In the genomic region with DNA sequence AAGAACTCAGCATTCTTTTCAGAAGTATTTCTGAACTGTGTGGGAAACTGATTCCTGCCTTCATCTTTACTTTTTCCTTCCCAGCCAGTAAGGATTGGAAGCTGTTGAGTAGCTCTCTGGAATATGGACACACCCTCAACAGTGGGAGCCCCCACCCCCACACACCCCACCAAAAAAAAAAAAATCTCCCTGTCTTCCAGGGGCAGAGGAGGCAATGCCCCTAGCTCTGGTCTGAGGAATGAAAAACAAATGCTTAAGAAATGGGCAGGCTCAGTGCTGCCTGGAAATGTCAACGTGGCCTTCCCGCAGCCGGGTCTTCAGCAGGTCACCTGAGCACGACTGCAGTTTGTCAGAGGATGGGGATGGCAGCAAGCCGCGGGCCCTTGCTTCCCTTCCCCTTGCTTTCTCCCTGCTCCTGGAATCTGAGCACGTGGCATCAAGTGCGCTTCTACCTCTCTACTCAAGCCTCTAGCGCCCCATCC, we compare ENCODE assay signal across 8 cellular contexts.
A peak's percentile ranks its signal among the peaks of the same experiment; 100 is the strongest.
DNase-seq lines count a peak whose midpoint lies in the region; ATAC-seq and TF ChIP-seq lines count a peak whose summit lies in the region.

No MANE protein-coding gene starts in this region.

- peaks cover 4% of the 10 kb centered on the region for H3K36me3 ChIP-seq in iPS DF 6.9 (ENCODE audit: control insufficient read depth, insufficient read depth, low read length)
- H3K36me3 ChIP-seq in stomach smooth muscle (ENCODE audit: control insufficient read depth in 2 of 2, insufficient read depth in 2 of 2, low read length in 2 of 2), result peaks cover 0 to 2% of the 10 kb centered on the region in 2 donors

- ATAC-seq in GM21723 (IDR thresholded peaks at IDR 0.05; ENCODE audit: unreplicated experiment) (peak; percentile 17), HG03521 (IDR thresholded peaks at IDR 0.05; ENCODE audit: unreplicated experiment) (no peak)

- H3K27ac ChIP-seq in iPS DF 6.9 (ENCODE audit: low read length) (no peak overlapping the region), stomach smooth muscle (ENCODE audit: low read length) (peak overlapping the region; percentile 18)

- peaks cover 5% of the 10 kb centered on the region for H3K4me1 ChIP-seq in iPS DF 6.9 (ENCODE audit: control insufficient read depth, insufficient read depth, low read length)
- H3K4me1 ChIP-seq in stomach smooth muscle (ENCODE audit: control insufficient read depth, insufficient read depth, low read length), result peaks cover 41% of the 10 kb centered on the region

- peak overlapping the region in 1 of 2 donors; percentile 60 for H3K9ac ChIP-seq in stomach smooth muscle (ENCODE audit: low read length in 2 of 2)

- TF ChIP-seq POLR2A in erythroblast (IDR thresholded peaks at IDR 0.05; ENCODE audit: low read length), result no peak

- H3K4me3 ChIP-seq in iPS DF 6.9 (ENCODE audit: low read length) (peak overlapping the region; percentile 41; the same call in 1 of the 2 replicates), stomach smooth muscle (ENCODE audit: low read length in 2 of 2) (peak overlapping the region; percentile 71 to 82)

- DNase-seq in DMS79 (lab: John Stamatoyannopoulos, UW) (peak; percentile 58), RPMI8226 (peak; percentile 71), iPS DF 6.9 (ENCODE audit: low read depth, low spot score) (no peak), NCI-H1048 (lab: John Stamatoyannopoulos, UW) (no peak), erythroblast (lab: John Stamatoyannopoulos, UW) (no peak)

- no peaks in the 10 kb centered on the region for H3K9me3 ChIP-seq in iPS DF 6.9 (ENCODE audit: control insufficient read depth, insufficient read depth, low read length)
- H3K9me3 ChIP-seq in stomach smooth muscle (ENCODE audit: control insufficient read depth in 2 of 2, low read length in 2 of 2), result no peaks in the 10 kb centered on the region

- WGBS in iPS DF 6.9 (ENCODE audit: insufficient coverage, insufficient read length), result no CpG with 5 or more reads among the region's 9 CpGs

- H3K27me3 ChIP-seq in iPS DF 6.9 (ENCODE audit: control insufficient read depth, insufficient read depth, low read length), result no peaks in the 10 kb centered on the region; the same call in 1 of the 2 replicates
- H3K27me3 ChIP-seq in stomach smooth muscle (ENCODE audit: control insufficient read depth in 1 of 2, insufficient read depth in 2 of 2, low read length in 2 of 2), result no peaks in the 10 kb centered on the region

Comparison
In these comparisons a context has a peak if more than half of its experiments do, and no peak if none do; other contexts are left out.
1. DNase-seq: peak in DMS79 (single experiment) and RPMI8226 (single experiment); none in iPS DF 6.9 (single experiment), NCI-H1048 (single experiment) and erythroblast (0 of 2).